In the genomic region with DNA sequence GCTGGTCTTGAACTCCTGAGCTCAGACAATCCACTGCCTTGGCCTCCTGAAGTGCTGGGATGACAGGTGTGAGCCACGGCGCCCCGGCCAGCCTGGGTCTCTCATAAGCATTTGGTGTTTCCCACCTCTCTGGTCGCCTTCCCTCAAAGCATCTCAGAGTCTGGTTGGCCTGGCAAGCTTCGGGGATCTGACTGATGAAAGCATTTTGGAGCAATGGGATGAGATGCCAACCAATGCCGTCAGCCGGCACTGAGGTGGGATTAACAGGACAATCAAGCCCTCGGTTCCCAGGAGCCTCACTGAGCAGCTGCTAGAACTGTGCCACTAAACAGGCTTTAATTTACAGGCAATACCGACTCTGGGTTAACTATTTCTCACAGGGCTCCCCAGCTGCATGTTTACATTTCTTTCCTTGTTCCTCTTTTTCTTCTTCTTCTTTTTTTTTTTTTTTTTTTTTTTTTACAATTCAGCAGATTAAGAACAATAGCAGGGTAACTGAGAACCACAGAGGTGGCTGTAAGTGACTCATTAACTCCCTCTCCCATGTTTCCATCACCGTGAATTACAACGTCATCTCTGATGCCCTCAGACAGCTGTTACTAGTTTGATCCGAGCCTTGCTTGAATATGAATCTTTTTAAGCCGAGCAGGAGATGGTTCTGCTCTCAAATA, we compare ENCODE assay signal across 9 cellular contexts. TPM values are rescaled to one million over a fixed set of nuclear protein-coding genes. Genes with fewer than 3 reads are reported as not detected.
DNase-seq lines count a peak whose midpoint lies in the region; ATAC-seq and FAIRE-seq lines count a peak whose summit lies in the region.
"Had no signal": no experiment of that assay in that cellular context is flagged by ENCODE, and none has a peak within 500 bp of the region (broad histone marks: within the 10 kb centered on the region; RNA-seq: fewer than 3 reads in every experiment).

No MANE protein-coding gene starts in this region.

- no peaks in the 10 kb centered on the region for H3K27me3 Mint-ChIP-seq in activated naive CD4-positive, alpha-beta T cell treated with anti-CD3 and anti-CD28 coated beads, Interleukin-2, amount 50 U/mL, for 24 hours
- H3K27me3 Mint-ChIP-seq in stimulated activated naive CD8-positive, alpha-beta T cell treated with anti-CD3 and anti-CD28 coated beads, Interleukin-15, Interleukin-2, amounts not matched to agents 100 ng/mL and 50 ng/mL, for 24 hours, result no peaks in the 10 kb centered on the region

- H3K27ac Mint-ChIP-seq in activated naive CD4-positive, alpha-beta T cell treated with anti-CD3 and anti-CD28 coated beads, Interleukin-2, amount 50 U/mL, for 24 hours, result peak overlapping the region; percentile 2
- H3K27ac Mint-ChIP-seq in stimulated activated naive CD8-positive, alpha-beta T cell treated with anti-CD3 and anti-CD28 coated beads, Interleukin-15, Interleukin-2, amounts not matched to agents 100 ng/mL and 50 ng/mL, for 24 hours, result peak overlapping the region; percentile 14

- no peaks in the 10 kb centered on the region for H3K9me3 ChIP-seq in SJSA1 (replicated peaks)

- peak overlapping the region; percentile 83 for H3K27ac ChIP-seq in SJSA1

- H3K36me3 ChIP-seq in SJSA1, result peaks cover 8% of the 10 kb centered on the region; the same call in 1 of the 2 replicates

- ATAC-seq in HG03103 (IDR thresholded peaks at IDR 0.05; ENCODE audit: low read depth, unreplicated experiment), result peak; percentile 45

- peak overlapping the region; percentile 9 for H3K4me3 ChIP-seq in SJSA1

- peaks cover 92% of the 10 kb centered on the region for H3K4me1 ChIP-seq in SJSA1 (replicated peaks)

- no peaks in the 10 kb centered on the region for H3K27me3 ChIP-seq in SJSA1 (replicated peaks)

- no peak for DNase-seq in activated naive CD4-positive, alpha-beta T cell treated with anti-CD3 and anti-CD28 coated beads, Interleukin-2, amount 50 U/mL, for 16 hours
- DNase-seq in SJSA1 (ENCODE audit: low read depth in 1 of 2, low spot score in 2 of 2) (peak; percentile 73 to 92), NCI-H2029 (lab: John Stamatoyannopoulos, UW) (no peak), RCC 7860 (ENCODE audit: low spot score) (no peak), iPS-NIHi7 (ENCODE audit: extremely low spot score) (no peak)
- DNase-seq: NCI-H774 had no signal

- H3K4me1 Mint-ChIP-seq in activated naive CD4-positive, alpha-beta T cell treated with anti-CD3 and anti-CD28 coated beads, Interleukin-2, amount 50 U/mL, for 24 hours, result peaks cover 42% of the 10 kb centered on the region
- H3K4me1 Mint-ChIP-seq in stimulated activated naive CD8-positive, alpha-beta T cell treated with anti-CD3 and anti-CD28 coated beads, Interleukin-15, Interleukin-2, amounts not matched to agents 100 ng/mL and 50 ng/mL, for 24 hours (ENCODE audit: low read depth), result peaks cover 55% of the 10 kb centered on the region

- no peaks in the 10 kb centered on the region for H3K9me3 Mint-ChIP-seq in activated naive CD4-positive, alpha-beta T cell treated with anti-CD3 and anti-CD28 coated beads, Interleukin-2, amount 50 U/mL, for 24 hours
- no peaks in the 10 kb centered on the region for H3K9me3 Mint-ChIP-seq in stimulated activated naive CD8-positive, alpha-beta T cell treated with anti-CD3 and anti-CD28 coated beads, Interleukin-15, Interleukin-2, amounts not matched to agents 100 ng/mL and 50 ng/mL, for 24 hours

- no peaks in the 10 kb centered on the region for H3K36me3 Mint-ChIP-seq in activated naive CD4-positive, alpha-beta T cell treated with anti-CD3 and anti-CD28 coated beads, Interleukin-2, amount 50 U/mL, for 24 hours
- H3K36me3 Mint-ChIP-seq in stimulated activated naive CD8-positive, alpha-beta T cell treated with anti-CD3 and anti-CD28 coated beads, Interleukin-15, Interleukin-2, amounts not matched to agents 100 ng/mL and 50 ng/mL, for 24 hours (ENCODE audit: low read depth), result peaks cover 23% of the 10 kb centered on the region

- FAIRE-seq in RCC 7860 (lab: Jason Lieb, UNC), result no peak

- H3K4me3 Mint-ChIP-seq in activated naive CD4-positive, alpha-beta T cell treated with anti-CD3 and anti-CD28 coated beads, Interleukin-2, amount 50 U/mL, for 24 hours, result no peak overlapping the region
- H3K4me3 Mint-ChIP-seq in stimulated activated naive CD8-positive, alpha-beta T cell treated with anti-CD3 and anti-CD28 coated beads, Interleukin-15, Interleukin-2, amounts not matched to agents 100 ng/mL and 50 ng/mL, for 24 hours, result no peak overlapping the region

RNA-seq across cellular contexts. Expression of gene ODC1, which starts 38.0 kb away (rescaled TPM):
- 110 and 113 TPM in 2 replicates for total RNA-seq in SJSA1 (2014; rRNA removed; shearing (Covaris generic))

Comparison
In these comparisons a context has a peak if more than half of its experiments do, and no peak if none do; other contexts are left out.
1. DNase-seq: peak in SJSA1 (2 of 2); none in activated naive CD4-positive, alpha-beta T cell treated with anti-CD3 and anti-CD28 coated beads, Interleukin-2, amount 50 U/mL, for 16 hours (single experiment), NCI-H2029 (single experiment), RCC 7860 (single experiment) and iPS-NIHi7 (single experiment).